In genomic region chr11:70733327-70734325, GRCh38 we compare ENCODE assay signal across 21 cellular contexts.
"Had no signal": no experiment of that assay in that cellular context is flagged by ENCODE, and none has a peak within 500 bp of the region (broad histone marks: within the 10 kb centered on the region; RNA-seq: fewer than 3 reads in every experiment).

No MANE protein-coding gene starts in this region.

- H3K36me3 ChIP-seq: breast epithelium, heart right ventricle had no signal

- H3K27ac ChIP-seq: breast epithelium, heart right ventricle, skin epidermis had no signal

- H3K27me3 ChIP-seq: breast epithelium had no signal

- H3K9me3 Mint-ChIP-seq: effector memory CD8-positive, alpha-beta T cell; stimulated activated naive CD8-positive, alpha-beta T cell treated with anti-CD3 and anti-CD28 coated beads, Interleukin-15, Interleukin-2, amounts not matched to agents 100 ng/mL and 50 ng/mL, for 24 hours; T-cell; type B pancreatic cell had no signal

- H3K4me1 Mint-ChIP-seq: naive B cell, T-cell had no signal

- H3K4me3 ChIP-seq: breast epithelium, heart right ventricle, skin epidermis had no signal

- H3K4me1 ChIP-seq: breast epithelium, heart right ventricle had no signal

- H3K36me3 Mint-ChIP-seq: naive B cell, T-cell, type B pancreatic cell had no signal

- DNase-seq: activated CD4-positive, CD25-positive, alpha-beta regulatory T cell treated with anti-CD3 and anti-CD28 coated beads, Interleukin-2, amount 50 U/mL, for 72 hours; activated naive CD4-positive, alpha-beta T cell; activated T-cell treated with anti-CD3 and anti-CD28 coated beads for 4 hours; cerebellar nuclear complex; dermis blood vessel endothelial cell; effector memory CD8-positive, alpha-beta T cell; foreskin melanocyte; heart right ventricle; left cardiac atrium; mammary epithelial cell; naive B cell; stimulated activated CD4-positive, alpha-beta T cell treated with anti-CD3 and anti-CD28 coated beads, Interleukin-4, amount 100 ng/mL, for 24 hours; stimulated activated CD8-positive, alpha-beta memory T cell treated with anti-CD3 and anti-CD28 coated beads, Interleukin-4, amount 100 ng/mL, for 48 hours; T-cell; T-helper 9 cell had no signal

- H3K27ac Mint-ChIP-seq: effector memory CD8-positive, alpha-beta T cell; naive B cell; stimulated activated naive CD8-positive, alpha-beta T cell treated with anti-CD3 and anti-CD28 coated beads, Interleukin-15, Interleukin-2, amounts not matched to agents 100 ng/mL and 50 ng/mL, for 24 hours; T-cell; type B pancreatic cell had no signal

- H3K9me3 ChIP-seq: breast epithelium, heart right ventricle had no signal

- H3K4me3 Mint-ChIP-seq: effector memory CD8-positive, alpha-beta T cell; stimulated activated naive CD8-positive, alpha-beta T cell treated with anti-CD3 and anti-CD28 coated beads, Interleukin-15, Interleukin-2, amounts not matched to agents 100 ng/mL and 50 ng/mL, for 24 hours; T-cell; type B pancreatic cell had no signal

- ATAC-seq: effector memory CD8-positive, alpha-beta T cell; left cardiac atrium; right cardiac atrium; T-cell had no signal

- H3K27me3 Mint-ChIP-seq: progenitor cell of endocrine pancreas; stimulated activated naive CD8-positive, alpha-beta T cell treated with anti-CD3 and anti-CD28 coated beads, Interleukin-15, Interleukin-2, amounts not matched to agents 100 ng/mL and 50 ng/mL, for 24 hours; type B pancreatic cell had no signal
